1 cellular context compared by ENCODE assay signal in genomic region chr17:2282297-2282873, GRCh38.
TF ChIP-seq lines count a peak whose summit lies in the region.

No MANE protein-coding gene starts in this region.

TF ChIP-seq in K562, 482 proteins besides CTCF, POLR2A, EP300 and RAD21 (continued from another document and continues in another):
- TF ChIP-seq, protein P1, sequence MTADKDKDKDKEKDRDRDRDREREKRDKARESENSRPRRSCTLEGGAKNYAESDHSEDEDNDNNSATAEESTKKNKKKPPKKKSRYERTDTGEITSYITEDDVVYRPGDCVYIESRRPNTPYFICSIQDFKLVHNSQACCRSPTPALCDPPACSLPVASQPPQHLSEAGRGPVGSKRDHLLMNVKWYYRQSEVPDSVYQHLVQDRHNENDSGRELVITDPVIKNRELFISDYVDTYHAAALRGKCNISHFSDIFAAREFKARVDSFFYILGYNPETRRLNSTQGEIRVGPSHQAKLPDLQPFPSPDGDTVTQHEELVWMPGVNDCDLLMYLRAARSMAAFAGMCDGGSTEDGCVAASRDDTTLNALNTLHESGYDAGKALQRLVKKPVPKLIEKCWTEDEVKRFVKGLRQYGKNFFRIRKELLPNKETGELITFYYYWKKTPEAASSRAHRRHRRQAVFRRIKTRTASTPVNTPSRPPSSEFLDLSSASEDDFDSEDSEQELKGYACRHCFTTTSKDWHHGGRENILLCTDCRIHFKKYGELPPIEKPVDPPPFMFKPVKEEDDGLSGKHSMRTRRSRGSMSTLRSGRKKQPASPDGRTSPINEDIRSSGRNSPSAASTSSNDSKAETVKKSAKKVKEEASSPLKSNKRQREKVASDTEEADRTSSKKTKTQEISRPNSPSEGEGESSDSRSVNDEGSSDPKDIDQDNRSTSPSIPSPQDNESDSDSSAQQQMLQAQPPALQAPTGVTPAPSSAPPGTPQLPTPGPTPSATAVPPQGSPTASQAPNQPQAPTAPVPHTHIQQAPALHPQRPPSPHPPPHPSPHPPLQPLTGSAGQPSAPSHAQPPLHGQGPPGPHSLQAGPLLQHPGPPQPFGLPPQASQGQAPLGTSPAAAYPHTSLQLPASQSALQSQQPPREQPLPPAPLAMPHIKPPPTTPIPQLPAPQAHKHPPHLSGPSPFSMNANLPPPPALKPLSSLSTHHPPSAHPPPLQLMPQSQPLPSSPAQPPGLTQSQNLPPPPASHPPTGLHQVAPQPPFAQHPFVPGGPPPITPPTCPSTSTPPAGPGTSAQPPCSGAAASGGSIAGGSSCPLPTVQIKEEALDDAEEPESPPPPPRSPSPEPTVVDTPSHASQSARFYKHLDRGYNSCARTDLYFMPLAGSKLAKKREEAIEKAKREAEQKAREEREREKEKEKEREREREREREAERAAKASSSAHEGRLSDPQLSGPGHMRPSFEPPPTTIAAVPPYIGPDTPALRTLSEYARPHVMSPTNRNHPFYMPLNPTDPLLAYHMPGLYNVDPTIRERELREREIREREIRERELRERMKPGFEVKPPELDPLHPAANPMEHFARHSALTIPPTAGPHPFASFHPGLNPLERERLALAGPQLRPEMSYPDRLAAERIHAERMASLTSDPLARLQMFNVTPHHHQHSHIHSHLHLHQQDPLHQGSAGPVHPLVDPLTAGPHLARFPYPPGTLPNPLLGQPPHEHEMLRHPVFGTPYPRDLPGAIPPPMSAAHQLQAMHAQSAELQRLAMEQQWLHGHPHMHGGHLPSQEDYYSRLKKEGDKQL (CRISPR knock-in tag; IDR thresholded peaks at IDR 0.05; ENCODE audit: borderline replicate concordance), result no peak
- TF ChIP-seq ZNF311 (CRISPR knock-in tag; IDR thresholded peaks at IDR 0.05) (no peak), FOXA1 (IDR thresholded peaks at IDR 0.05; ENCODE audit: borderline replicate concordance) (no peak), TCF7L2 (IDR thresholded peaks at IDR 0.05; ENCODE audit: low read depth, low read length) (no peak), ID3 (CRISPR knock-in tag; IDR thresholded peaks at IDR 0.05) (no peak), ID3 (tag; IDR thresholded peaks at IDR 0.05) (0 out of 2 replicates have a peak, but pooled peaks have one; percentile 46), ZNF699 (CRISPR knock-in tag; IDR thresholded peaks at IDR 0.05; ENCODE audit: insufficient replicate concordance) (no peak), ERF (CRISPR knock-in tag; IDR thresholded peaks at IDR 0.05) (no peak), ARID1B (IDR thresholded peaks at IDR 0.05) (peak; percentile 51), ZNF133 (CRISPR knock-in tag; IDR thresholded peaks at IDR 0.05) (no peak), ZFP91 (CRISPR knock-in tag; IDR thresholded peaks at IDR 0.05) (no peak), ARNT (IDR thresholded peaks at IDR 0.05) (no peak), U2AF1 (optimal IDR thresholded peaks at IDR 0.05; ENCODE audit: low read depth, low read length) (no peak), PML (IDR thresholded peaks at IDR 0.05; ENCODE audit: low read length) (no peak), KLF13 (tag; IDR thresholded peaks at IDR 0.05; ENCODE audit: borderline replicate concordance, low read depth) (no peak), POU5F1 (IDR thresholded peaks at IDR 0.05; ENCODE audit: borderline replicate concordance, low read depth, low read length, partially characterized antibody) (no peak), CHD1 (IDR thresholded peaks at IDR 0.05; ENCODE audit: low read length) (no peak), MCM2 (IDR thresholded peaks at IDR 0.05; ENCODE audit: low read depth) (no peak), CTBP1 (IDR thresholded peaks at IDR 0.05; ENCODE audit: borderline replicate concordance) (peak; percentile 53; the same call in 1 of the 2 replicates), BCLAF1 (IDR thresholded peaks at IDR 0.05; ENCODE audit: borderline replicate concordance in 1 of 2, control insufficient read depth in 1 of 2, low read depth in 2 of 2, low read length in 1 of 2) (no peak), PBX2 (CRISPR knock-in tag; IDR thresholded peaks at IDR 0.05; ENCODE audit: low read depth) (no peak), PBX2 (tag; conservative IDR thresholded peaks at IDR 0.05; ENCODE audit: low read depth) (no peak), SMAD4 (CRISPR knock-in tag; conservative IDR thresholded peaks at IDR 0.05) (peak; percentile 81), SIRT6 (IDR thresholded peaks at IDR 0.05; ENCODE audit: low read depth, low read length) (no peak), HDAC3 (IDR thresholded peaks at IDR 0.05; ENCODE audit: borderline replicate concordance, partially characterized antibody) (no peak), MTA1 (IDR thresholded peaks at IDR 0.05; ENCODE audit: borderline replicate concordance) (no peak), EP400 (IDR thresholded peaks at IDR 0.05) (no peak), FOXM1 (IDR thresholded peaks at IDR 0.05; ENCODE audit: low read depth) (no peak), FOXM1 (CRISPR knock-in tag; IDR thresholded peaks at IDR 0.05; ENCODE audit: low read depth) (no peak), XRCC3 (IDR thresholded peaks at IDR 0.05) (no peak), MAFF (IDR thresholded peaks at IDR 0.05; ENCODE audit: low read length) (no peak), ZNF780A (CRISPR knock-in tag; IDR thresholded peaks at IDR 0.05) (no peak), ELF2 (CRISPR knock-in tag; IDR thresholded peaks at IDR 0.05) (no peak)
- TF ChIP-seq, protein P2, sequence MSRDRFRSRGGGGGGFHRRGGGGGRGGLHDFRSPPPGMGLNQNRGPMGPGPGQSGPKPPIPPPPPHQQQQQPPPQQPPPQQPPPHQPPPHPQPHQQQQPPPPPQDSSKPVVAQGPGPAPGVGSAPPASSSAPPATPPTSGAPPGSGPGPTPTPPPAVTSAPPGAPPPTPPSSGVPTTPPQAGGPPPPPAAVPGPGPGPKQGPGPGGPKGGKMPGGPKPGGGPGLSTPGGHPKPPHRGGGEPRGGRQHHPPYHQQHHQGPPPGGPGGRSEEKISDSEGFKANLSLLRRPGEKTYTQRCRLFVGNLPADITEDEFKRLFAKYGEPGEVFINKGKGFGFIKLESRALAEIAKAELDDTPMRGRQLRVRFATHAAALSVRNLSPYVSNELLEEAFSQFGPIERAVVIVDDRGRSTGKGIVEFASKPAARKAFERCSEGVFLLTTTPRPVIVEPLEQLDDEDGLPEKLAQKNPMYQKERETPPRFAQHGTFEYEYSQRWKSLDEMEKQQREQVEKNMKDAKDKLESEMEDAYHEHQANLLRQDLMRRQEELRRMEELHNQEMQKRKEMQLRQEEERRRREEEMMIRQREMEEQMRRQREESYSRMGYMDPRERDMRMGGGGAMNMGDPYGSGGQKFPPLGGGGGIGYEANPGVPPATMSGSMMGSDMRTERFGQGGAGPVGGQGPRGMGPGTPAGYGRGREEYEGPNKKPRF (IDR thresholded peaks at IDR 0.05; ENCODE audit: low read depth, low read length), result no peak
- TF ChIP-seq, protein P3, sequence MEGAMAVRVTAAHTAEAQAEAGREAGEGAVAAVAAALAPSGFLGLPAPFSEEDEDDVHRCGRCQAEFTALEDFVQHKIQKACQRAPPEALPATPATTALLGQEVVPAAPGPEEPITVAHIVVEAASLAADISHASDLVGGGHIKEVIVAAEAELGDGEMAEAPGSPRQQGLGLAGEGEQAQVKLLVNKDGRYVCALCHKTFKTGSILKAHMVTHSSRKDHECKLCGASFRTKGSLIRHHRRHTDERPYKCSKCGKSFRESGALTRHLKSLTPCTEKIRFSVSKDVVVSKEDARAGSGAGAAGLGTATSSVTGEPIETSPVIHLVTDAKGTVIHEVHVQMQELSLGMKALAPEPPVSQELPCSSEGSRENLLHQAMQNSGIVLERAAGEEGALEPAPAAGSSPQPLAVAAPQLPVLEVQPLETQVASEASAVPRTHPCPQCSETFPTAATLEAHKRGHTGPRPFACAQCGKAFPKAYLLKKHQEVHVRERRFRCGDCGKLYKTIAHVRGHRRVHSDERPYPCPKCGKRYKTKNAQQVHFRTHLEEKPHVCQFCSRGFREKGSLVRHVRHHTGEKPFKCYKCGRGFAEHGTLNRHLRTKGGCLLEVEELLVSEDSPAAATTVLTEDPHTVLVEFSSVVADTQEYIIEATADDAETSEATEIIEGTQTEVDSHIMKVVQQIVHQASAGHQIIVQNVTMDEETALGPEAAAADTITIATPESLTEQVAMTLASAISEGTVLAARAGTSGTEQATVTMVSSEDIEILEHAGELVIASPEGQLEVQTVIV (CRISPR knock-in tag; IDR thresholded peaks at IDR 0.05; ENCODE audit: borderline replicate concordance), result no peak
- TF ChIP-seq, protein P4, sequence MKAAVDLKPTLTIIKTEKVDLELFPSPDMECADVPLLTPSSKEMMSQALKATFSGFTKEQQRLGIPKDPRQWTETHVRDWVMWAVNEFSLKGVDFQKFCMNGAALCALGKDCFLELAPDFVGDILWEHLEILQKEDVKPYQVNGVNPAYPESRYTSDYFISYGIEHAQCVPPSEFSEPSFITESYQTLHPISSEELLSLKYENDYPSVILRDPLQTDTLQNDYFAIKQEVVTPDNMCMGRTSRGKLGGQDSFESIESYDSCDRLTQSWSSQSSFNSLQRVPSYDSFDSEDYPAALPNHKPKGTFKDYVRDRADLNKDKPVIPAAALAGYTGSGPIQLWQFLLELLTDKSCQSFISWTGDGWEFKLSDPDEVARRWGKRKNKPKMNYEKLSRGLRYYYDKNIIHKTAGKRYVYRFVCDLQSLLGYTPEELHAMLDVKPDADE (conservative IDR thresholded peaks at IDR 0.05; ENCODE audit: control insufficient read depth, low read depth, low read length), result no peak
- TF ChIP-seq, protein P5, sequence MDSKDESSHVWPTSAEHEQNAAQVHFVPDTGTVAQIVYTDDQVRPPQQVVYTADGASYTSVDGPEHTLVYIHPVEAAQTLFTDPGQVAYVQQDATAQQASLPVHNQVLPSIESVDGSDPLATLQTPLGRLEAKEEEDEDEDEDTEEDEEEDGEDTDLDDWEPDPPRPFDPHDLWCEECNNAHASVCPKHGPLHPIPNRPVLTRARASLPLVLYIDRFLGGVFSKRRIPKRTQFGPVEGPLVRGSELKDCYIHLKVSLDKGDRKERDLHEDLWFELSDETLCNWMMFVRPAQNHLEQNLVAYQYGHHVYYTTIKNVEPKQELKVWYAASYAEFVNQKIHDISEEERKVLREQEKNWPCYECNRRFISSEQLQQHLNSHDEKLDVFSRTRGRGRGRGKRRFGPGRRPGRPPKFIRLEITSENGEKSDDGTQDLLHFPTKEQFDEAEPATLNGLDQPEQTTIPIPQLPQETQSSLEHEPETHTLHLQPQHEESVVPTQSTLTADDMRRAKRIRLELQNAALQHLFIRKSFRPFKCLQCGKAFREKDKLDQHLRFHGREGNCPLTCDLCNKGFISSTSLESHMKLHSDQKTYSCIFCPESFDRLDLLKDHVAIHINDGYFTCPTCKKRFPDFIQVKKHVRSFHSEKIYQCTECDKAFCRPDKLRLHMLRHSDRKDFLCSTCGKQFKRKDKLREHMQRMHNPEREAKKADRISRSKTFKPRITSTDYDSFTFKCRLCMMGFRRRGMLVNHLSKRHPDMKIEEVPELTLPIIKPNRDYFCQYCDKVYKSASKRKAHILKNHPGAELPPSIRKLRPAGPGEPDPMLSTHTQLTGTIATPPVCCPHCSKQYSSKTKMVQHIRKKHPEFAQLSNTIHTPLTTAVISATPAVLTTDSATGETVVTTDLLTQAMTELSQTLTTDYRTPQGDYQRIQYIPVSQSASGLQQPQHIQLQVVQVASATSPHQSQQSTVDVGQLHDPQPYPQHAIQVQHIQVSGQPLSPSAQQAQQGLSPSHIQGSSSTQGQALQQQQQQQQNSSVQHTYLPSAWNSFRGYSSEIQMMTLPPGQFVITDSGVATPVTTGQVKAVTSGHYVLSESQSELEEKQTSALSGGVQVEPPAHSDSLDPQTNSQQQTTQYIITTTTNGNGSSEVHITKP (IDR thresholded peaks at IDR 0.05; ENCODE audit: partially characterized antibody), result peak; percentile 10
